In genomic region chr19:19206938-19207337, GRCh38 we compare ENCODE assay signal across 20 cellular contexts. TPM values are rescaled to one million over a fixed set of nuclear protein-coding genes. Genes with fewer than 3 reads are reported as not detected.
DNase-seq lines count a peak whose midpoint lies in the region; ATAC-seq, FAIRE-seq and TF ChIP-seq lines count a peak whose summit lies in the region.
"Had no signal": no experiment of that assay in that cellular context is flagged by ENCODE, and none has a peak within 500 bp of the region (broad histone marks: within the 10 kb centered on the region; RNA-seq: fewer than 3 reads in every experiment).

No MANE protein-coding gene starts in this region.

- H3K27ac Mint-ChIP-seq in T-helper 2 cell treated with Interferon-gamma antibody and Interleukin-4, amounts not matched to agents 5 μg/mL and 100 μg/mL, for 36 hours: peak overlapping the region; percentile 86
- peak overlapping the region in 1 of 7 donors; percentile 76 for H3K27ac Mint-ChIP-seq in CD4-positive, alpha-beta memory T cell
- peak overlapping the region; percentile 0 for H3K27ac Mint-ChIP-seq in astrocyte (ENCODE audit: unreplicated experiment)
- no peak overlapping the region for H3K27ac Mint-ChIP-seq in natural killer cell treated with Interleukin-12 subunit alpha and Interleukin-12 subunit beta and Interleukin-15 and Interleukin-18, amount 100 ng/mL, for 72 hours
- H3K27ac Mint-ChIP-seq in mesothelial cell of epicardium: no peak overlapping the region

- H3K4me3 ChIP-seq in CD4-positive, alpha-beta memory T cell (ENCODE audit: low read length in 2 of 2): no peak overlapping the region
- H3K4me3 ChIP-seq in astrocyte (ENCODE audit: insufficient read depth, low read depth, low read length): no peak overlapping the region
- H3K4me3 ChIP-seq: MG63 had no signal

- peaks cover 28% of the 10 kb centered on the region for H3K4me1 ChIP-seq in CD4-positive, alpha-beta memory T cell (ENCODE audit: insufficient read depth, low read length)
- peaks cover 8% of the 10 kb centered on the region for H3K4me1 ChIP-seq in astrocyte (ENCODE audit: insufficient read depth, low read length)

- no peak for FAIRE-seq in astrocyte (lab: Jason Lieb, UNC)
- no peak for FAIRE-seq in HTR-8/SVneo (lab: Jason Lieb, UNC)
- FAIRE-seq: RCC 7860 had no signal

- peaks cover 9% of the 10 kb centered on the region for H3K27me3 Mint-ChIP-seq in T-helper 2 cell treated with Interferon-gamma antibody and Interleukin-4, amounts not matched to agents 5 μg/mL and 100 μg/mL, for 36 hours (ENCODE audit: low read depth)
- peaks cover 8 to 12% of the 10 kb centered on the region in 2 donors for H3K27me3 Mint-ChIP-seq in CD4-positive, alpha-beta memory T cell
- H3K27me3 Mint-ChIP-seq in astrocyte (ENCODE audit: low read depth, unreplicated experiment): peaks cover 40% of the 10 kb centered on the region
- H3K27me3 Mint-ChIP-seq in natural killer cell treated with Interleukin-12 subunit alpha and Interleukin-12 subunit beta and Interleukin-15 and Interleukin-18, amount 100 ng/mL, for 72 hours: peaks cover 0 to 9% of the 10 kb centered on the region in 2 donors
- H3K27me3 Mint-ChIP-seq in mesothelial cell of epicardium (ENCODE audit: low read depth): peaks cover 57% of the 10 kb centered on the region

- intact Hi-C loops in CD4-positive, alpha-beta memory T cell (cut with micrococcal nuclease): no loop called here

- H3K4me3 Mint-ChIP-seq in T-helper 2 cell treated with Interferon-gamma antibody and Interleukin-4, amounts not matched to agents 5 μg/mL and 100 μg/mL, for 36 hours: peak overlapping the region; percentile 41
- H3K4me3 Mint-ChIP-seq in CD4-positive, alpha-beta memory T cell: peak overlapping the region in 7 of 8 donors; percentile 4 to 79 (median 55)
- no peak overlapping the region for H3K4me3 Mint-ChIP-seq in astrocyte (ENCODE audit: unreplicated experiment)
- peak overlapping the region; percentile 29 for H3K4me3 Mint-ChIP-seq in natural killer cell treated with Interleukin-12 subunit alpha and Interleukin-12 subunit beta and Interleukin-15 and Interleukin-18, amount 100 ng/mL, for 72 hours
- H3K4me3 Mint-ChIP-seq in mesothelial cell of epicardium: no peak overlapping the region

- no peak for ATAC-seq in natural killer cell treated with Interleukin-12 subunit alpha and Interleukin-12 subunit beta and Interleukin-15 and Interleukin-18, amount 100 ng/mL, for 72 hours

- no peak for DNase-seq in T-helper 2 cell treated with Interferon-gamma antibody and Interleukin-4, amounts not matched to agents 5 μg/mL and 100 μg/mL, for 36 hours (ENCODE audit: low spot score)
- DNase-seq in T-helper 2 cell (no peak), astrocyte (ENCODE audit: low read depth) (no peak), NCI-H2107 (lab: John Stamatoyannopoulos, UW) (no peak), mesothelial cell of epicardium (ENCODE audit: low spot score in 2 of 2, unreplicated experiment in 2 of 2) (no peak), HTR-8/SVneo (ENCODE audit: insufficient read length, low spot score) (no peak)
- no peak for DNase-seq in CD4-positive, alpha-beta memory T cell
- no peak for DNase-seq in natural killer cell treated with Interleukin-12 subunit alpha and Interleukin-12 subunit beta and Interleukin-15 and Interleukin-18, amount 100 ng/mL, for 72 hours (ENCODE audit: low spot score)
- DNase-seq: 8988T, DMS153, EL, GOT3, Karpas-422, MG63, NCI-H1092, NCI-H226, NCI-H526 treated with DMSO at 0.1 percent for 48 hours, SHP77 had no signal

- no peaks in the 10 kb centered on the region for H4K20me1 ChIP-seq in astrocyte (ENCODE audit: insufficient read depth, low read length)

- CTCF ChIA-PET in CD4-positive, alpha-beta memory T cell (lab: Charles Lee; ENCODE audit: partially characterized antibody): no interaction called here

- H3K4me2 ChIP-seq in astrocyte (ENCODE audit: low read length): no peak overlapping the region

- H3K9me3 ChIP-seq in CD4-positive, alpha-beta memory T cell (ENCODE audit: control insufficient read depth in 1 of 2, low read length in 2 of 2): no peaks in the 10 kb centered on the region
- H3K9me3 ChIP-seq in astrocyte (ENCODE audit: insufficient read depth, low read depth, low read length): no peaks in the 10 kb centered on the region
- H3K9me3 ChIP-seq: MG63 had no signal

- peaks cover 7% of the 10 kb centered on the region for H3K27me3 ChIP-seq in CD4-positive, alpha-beta memory T cell (ENCODE audit: insufficient read depth, low read length)
- H3K27me3 ChIP-seq in astrocyte (ENCODE audit: insufficient read depth, low read length): peaks cover 11% of the 10 kb centered on the region

- H3K9ac ChIP-seq in astrocyte (ENCODE audit: low read length): no peak overlapping the region

- H3K79me2 ChIP-seq in astrocyte (ENCODE audit: insufficient read depth, low read length): peaks cover 6% of the 10 kb centered on the region

- POLR2A ChIA-PET in CD4-positive, alpha-beta memory T cell (lab: Charles Lee; ENCODE audit: partially characterized antibody): interaction anchor here (2.9 kb wide), 1 partner anchor 15 kb away, joined by 10 read pairs; the partner anchor contains the start of genes BORCS8 and RFXANK

- peaks cover 18% of the 10 kb centered on the region for H3K36me3 Mint-ChIP-seq in T-helper 2 cell treated with Interferon-gamma antibody and Interleukin-4, amounts not matched to agents 5 μg/mL and 100 μg/mL, for 36 hours (ENCODE audit: low read depth)
- peaks cover 0 to 4% of the 10 kb centered on the region in 2 donors for H3K36me3 Mint-ChIP-seq in CD4-positive, alpha-beta memory T cell
- H3K36me3 Mint-ChIP-seq in astrocyte (ENCODE audit: low read depth, unreplicated experiment) (peaks cover 10% of the 10 kb centered on the region), mesothelial cell of epicardium (no peaks in the 10 kb centered on the region)
- H3K36me3 Mint-ChIP-seq in natural killer cell treated with Interleukin-12 subunit alpha and Interleukin-12 subunit beta and Interleukin-15 and Interleukin-18, amount 100 ng/mL, for 72 hours: no peaks in the 10 kb centered on the region

- H2AFZ ChIP-seq in astrocyte (ENCODE audit: low read depth, low read length): no peak overlapping the region

- H3K27ac ChIP-seq in CD4-positive, alpha-beta memory T cell (ENCODE audit: low read depth, low read length): no peak overlapping the region
- H3K27ac ChIP-seq in astrocyte (ENCODE audit: low read depth, low read length): no peak overlapping the region

- H3K4me1 Mint-ChIP-seq in T-helper 2 cell treated with Interferon-gamma antibody and Interleukin-4, amounts not matched to agents 5 μg/mL and 100 μg/mL, for 36 hours (ENCODE audit: low read depth): peaks cover 26% of the 10 kb centered on the region
- H3K4me1 Mint-ChIP-seq in CD4-positive, alpha-beta memory T cell: peaks cover 19 to 45% (median 32%) of the 10 kb centered on the region in 4 donors
- H3K4me1 Mint-ChIP-seq in astrocyte (ENCODE audit: low read depth, unreplicated experiment): no peaks in the 10 kb centered on the region
- H3K4me1 Mint-ChIP-seq in natural killer cell treated with Interleukin-12 subunit alpha and Interleukin-12 subunit beta and Interleukin-15 and Interleukin-18, amount 100 ng/mL, for 72 hours (ENCODE audit: low read depth in 2 of 2): peaks cover 19 to 21% of the 10 kb centered on the region in 2 donors
- peaks cover 12% of the 10 kb centered on the region for H3K4me1 Mint-ChIP-seq in mesothelial cell of epicardium

- H3K9me3 Mint-ChIP-seq in T-helper 2 cell treated with Interferon-gamma antibody and Interleukin-4, amounts not matched to agents 5 μg/mL and 100 μg/mL, for 36 hours: peaks cover 11% of the 10 kb centered on the region
- peaks cover 0 to 4% (median 0%) of the 10 kb centered on the region in 8 donors for H3K9me3 Mint-ChIP-seq in CD4-positive, alpha-beta memory T cell
- H3K9me3 Mint-ChIP-seq in astrocyte (ENCODE audit: unreplicated experiment) (peaks cover 6% of the 10 kb centered on the region), mesothelial cell of epicardium (no peaks in the 10 kb centered on the region)
- H3K9me3 Mint-ChIP-seq in natural killer cell treated with Interleukin-12 subunit alpha and Interleukin-12 subunit beta and Interleukin-15 and Interleukin-18, amount 100 ng/mL, for 72 hours: no peaks in the 10 kb centered on the region

- H3K36me3 ChIP-seq in CD4-positive, alpha-beta memory T cell (ENCODE audit: insufficient read depth, low read length): no peaks in the 10 kb centered on the region
- H3K36me3 ChIP-seq in astrocyte (ENCODE audit: insufficient read depth, low read length): no peaks in the 10 kb centered on the region

- TF ChIP-seq CTCF in astrocyte (IDR thresholded peaks at IDR 0.05; ENCODE audit: insufficient read depth, low read depth, low read length) (no peak), mesothelial cell of epicardium (IDR thresholded peaks at IDR 0.05; ENCODE audit: unreplicated experiment) (no peak)

RNA-seq across cellular contexts. Expression of gene NR2C2AP, which starts 3.7 kb away (rescaled TPM):
- 10 to 100 TPM; 25.1 to 28.6 TPM for total RNA-seq in CD4-positive, alpha-beta memory T cell
- 10 to 100 TPM; 32.0 to 33.2 TPM for polyA plus RNA-seq in CD4-positive, alpha-beta memory T cell
- total RNA-seq in astrocyte (4.3 and 5.1 TPM in 2 replicates), mesothelial cell of epicardium (9.4 to 11.8 TPM (median 10.1 TPM) in 3 replicates)
- 10 to 100 TPM; 34.0 to 71.0 TPM for total RNA-seq in natural killer cell treated with Interleukin-12 subunit alpha and Interleukin-12 subunit beta and Interleukin-15 and Interleukin-18, amount 100 ng/mL, for 72 hours

RNA-seq across cellular contexts. Expression of gene NCAN, which starts 4.8 kb away (rescaled TPM):
- total RNA-seq in CD4-positive, alpha-beta memory T cell: not detected
- polyA plus RNA-seq in CD4-positive, alpha-beta memory T cell: not detected
- 0.14 TPM in 1 of 2 replicates, not detected in the other for total RNA-seq in astrocyte
- not detected for total RNA-seq in natural killer cell treated with Interleukin-12 subunit alpha and Interleukin-12 subunit beta and Interleukin-15 and Interleukin-18, amount 100 ng/mL, for 72 hours
- 0.02 to 0.29 TPM (median 0.07 TPM) in 3 replicates for total RNA-seq in mesothelial cell of epicardium
- polyA plus RNA-seq: BJ had no signal

RNA-seq across cellular contexts. Expression of gene RFXANK, which starts 14.9 kb away (rescaled TPM):
- 10 to 100 TPM; 69.5 to 77.2 TPM for total RNA-seq in CD4-positive, alpha-beta memory T cell
- polyA plus RNA-seq in CD4-positive, alpha-beta memory T cell: 10 to 100 TPM; 67.6 to 81.4 TPM
- total RNA-seq in astrocyte: 91.1 and 92.5 TPM in 2 replicates
- 100 to 1,000 TPM in 1 of 2 donors, 10 to 100 TPM in 1; 45.2 to 107 TPM for total RNA-seq in natural killer cell treated with Interleukin-12 subunit alpha and Interleukin-12 subunit beta and Interleukin-15 and Interleukin-18, amount 100 ng/mL, for 72 hours
- 90.4 to 93.6 TPM (median 92.0 TPM) in 3 replicates for total RNA-seq in mesothelial cell of epicardium

RNA-seq across cellular contexts. Expression of gene BORCS8, which starts 15.0 kb away (rescaled TPM):
- total RNA-seq in CD4-positive, alpha-beta memory T cell: 10 to 100 TPM; 36.0 to 41.2 TPM
- polyA plus RNA-seq in CD4-positive, alpha-beta memory T cell: 10 to 100 TPM; 24.4 to 29.2 TPM
- 29.5 and 33.5 TPM in 2 replicates for total RNA-seq in astrocyte
- total RNA-seq in natural killer cell treated with Interleukin-12 subunit alpha and Interleukin-12 subunit beta and Interleukin-15 and Interleukin-18, amount 100 ng/mL, for 72 hours: 10 to 100 TPM; 47.2 to 64.5 TPM
- 26.4 to 28.4 TPM (median 26.7 TPM) in 3 replicates for total RNA-seq in mesothelial cell of epicardium

RNA-seq across cellular contexts. Expression of gene MEF2B, which starts 36.9 kb away (rescaled TPM):
- 1 to 10 TPM; 3.1 to 5.2 TPM for total RNA-seq in CD4-positive, alpha-beta memory T cell
- under 1 TPM in 1 of 2 donors, not detected in 1; 0.71 TPM for polyA plus RNA-seq in CD4-positive, alpha-beta memory T cell
- total RNA-seq in astrocyte (0.58 and 1.7 TPM in 2 replicates), mesothelial cell of epicardium (1.4 to 2.9 TPM (median 2.8 TPM) in 3 replicates)
- 1 to 10 TPM; 2.4 to 5.9 TPM for total RNA-seq in natural killer cell treated with Interleukin-12 subunit alpha and Interleukin-12 subunit beta and Interleukin-15 and Interleukin-18, amount 100 ng/mL, for 72 hours

Comparison
In these comparisons a context has a peak if more than half of its experiments do, and no peak if none do; other contexts are left out.
1. H3K27ac Mint-ChIP-seq: peak in T-helper 2 cell treated with Interferon-gamma antibody and Interleukin-4, amounts not matched to agents 5 μg/mL and 100 μg/mL, for 36 hours (single experiment) and astrocyte (single experiment); none in natural killer cell treated with Interleukin-12 subunit alpha and Interleukin-12 subunit beta and Interleukin-15 and Interleukin-18, amount 100 ng/mL, for 72 hours (0 of 2) and mesothelial cell of epicardium (single experiment).
2. H3K4me3 Mint-ChIP-seq: peak in T-helper 2 cell treated with Interferon-gamma antibody and Interleukin-4, amounts not matched to agents 5 μg/mL and 100 μg/mL, for 36 hours (single experiment), CD4-positive, alpha-beta memory T cell (7 of 8) and natural killer cell treated with Interleukin-12 subunit alpha and Interleukin-12 subunit beta and Interleukin-15 and Interleukin-18, amount 100 ng/mL, for 72 hours (single experiment); none in astrocyte (single experiment) and mesothelial cell of epicardium (single experiment).